Comparison of ENCODE assay signal across 14 cellular contexts in the genomic region with DNA sequence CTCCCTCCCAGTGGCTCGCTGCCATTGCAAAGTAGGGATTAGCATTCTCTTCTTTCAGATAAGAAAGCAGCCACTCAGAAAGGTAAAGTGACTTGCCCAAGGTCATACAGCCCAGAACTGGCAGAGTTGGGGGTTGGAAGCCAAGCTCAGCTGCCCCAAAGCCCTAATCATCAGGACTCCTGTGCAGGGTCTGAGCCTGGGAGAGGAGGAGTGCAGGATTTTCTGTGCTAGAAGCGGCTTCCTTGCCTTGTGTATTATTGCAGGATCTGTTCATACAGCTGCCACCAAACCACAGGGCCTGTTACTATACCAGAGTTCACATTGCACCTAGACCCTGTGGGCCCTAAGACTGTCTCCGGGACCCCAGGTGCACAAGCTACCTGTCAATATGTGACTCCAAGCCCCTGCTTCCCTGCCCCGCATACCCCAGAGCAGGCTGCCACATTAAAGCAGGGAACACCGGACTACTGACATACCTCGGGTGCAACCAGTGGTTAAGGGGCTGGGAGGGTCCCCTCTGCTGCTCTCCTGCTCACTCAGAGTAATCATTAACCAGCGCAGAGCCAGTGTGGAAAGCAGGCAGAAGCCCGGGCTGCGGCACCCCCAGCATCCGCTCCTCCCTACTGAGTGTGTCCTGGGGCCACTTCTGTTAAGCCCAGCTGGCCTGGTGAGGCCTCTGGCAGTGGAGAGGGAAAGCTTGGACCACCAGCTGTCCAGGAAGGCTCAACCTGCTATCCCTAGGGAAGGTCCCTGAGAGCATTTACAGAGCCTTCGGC. TPM values are rescaled to one million over a fixed set of nuclear protein-coding genes. Genes with fewer than 3 reads are reported as not detected.
DNase-seq lines count a peak whose midpoint lies in the region; TF ChIP-seq lines count a peak whose summit lies in the region.
"Had no signal": no experiment of that assay in that cellular context is flagged by ENCODE, and none has a peak within 500 bp of the region (broad histone marks: within the 10 kb centered on the region; RNA-seq: fewer than 3 reads in every experiment).

No MANE protein-coding gene starts in this region.

- TF ChIP-seq CTCF in osteocyte (IDR thresholded peaks at IDR 0.05) (no peak), uterus (IDR thresholded peaks at IDR 0.05) (no peak)

- H3K27ac ChIP-seq in uterus = peak overlapping the region; percentile 93
- H3K27ac ChIP-seq: 22Rv1 had no signal

- H3K27me3 Mint-ChIP-seq in osteocyte (ENCODE audit: unreplicated experiment) = no peaks in the 10 kb centered on the region
- H3K27me3 Mint-ChIP-seq: T-helper 17 cell had no signal

- DNase-seq in NCI-H82 (lab: John Stamatoyannopoulos, UW) = peak; percentile 44
- no peak for DNase-seq in NCI-H82 treated with DMSO at 0.1 percent for 48 hours (lab: John Stamatoyannopoulos, UW; ENCODE audit: unreplicated experiment)
- DNase-seq in glomerular visceral epithelial cell (ENCODE audit: extremely low spot score) = peak; percentile 97
- DNase-seq in osteocyte (ENCODE audit: extremely low spot score, unreplicated experiment) = no peak
- no peak for DNase-seq in uterus
- DNase-seq in activated T-cell treated with anti-CD3 and anti-CD28 coated beads for 4 hours = no peak
- no peak for DNase-seq in COR-L47 (lab: John Stamatoyannopoulos, UW)
- no peak for DNase-seq in midbrain (lab: John Stamatoyannopoulos, UW)
- DNase-seq: amygdala, NCI-H748 treated with DMSO at 0.1 percent for 48 hours, T-helper 17 cell had no signal

- intact Hi-C loops in uterus (cut with DNase I; ENCODE audit: low total_unique reads) = no loop called here

- TF ChIP-seq POLR2A in uterus (IDR thresholded peaks at IDR 0.05) = no peak

- H3K4me1 ChIP-seq in uterus = peaks cover 12 to 60% of the 10 kb centered on the region in 2 donors

- H3K36me3 ChIP-seq in uterus = no peaks in the 10 kb centered on the region

- no peaks in the 10 kb centered on the region for H3K9me3 ChIP-seq in uterus

- H3K27me3 ChIP-seq in uterus = no peaks in the 10 kb centered on the region

- no peak overlapping the region for H3K4me3 Mint-ChIP-seq in osteocyte (ENCODE audit: unreplicated experiment)
- H3K4me3 Mint-ChIP-seq: T-helper 17 cell had no signal

- peaks cover 55% of the 10 kb centered on the region for H3K4me1 Mint-ChIP-seq in osteocyte (ENCODE audit: unreplicated experiment)

- no peaks in the 10 kb centered on the region for H3K9me3 Mint-ChIP-seq in osteocyte (ENCODE audit: unreplicated experiment)

- peaks cover 5% of the 10 kb centered on the region for H3K36me3 Mint-ChIP-seq in osteocyte (ENCODE audit: unreplicated experiment)

- peak overlapping the region; percentile 86 for H3K27ac Mint-ChIP-seq in osteocyte (ENCODE audit: unreplicated experiment)
- H3K27ac Mint-ChIP-seq: T-helper 17 cell had no signal

- no peak overlapping the region for H3K4me3 ChIP-seq in uterus

RNA-seq across cellular contexts. Expression of gene HSPG2, which starts 15.8 kb away (rescaled TPM):
- total RNA-seq in osteocyte (197 and 230 TPM in 2 replicates), uterus (100 to 1,000 TPM in 3 of 4 donors, 10 to 100 TPM in 1; 96.8 to 677 (median 290) TPM)

RNA-seq across cellular contexts. Expression of gene CELA3B, which starts 55.5 kb away (rescaled TPM):
- total RNA-seq in osteocyte = not detected in 2 replicates
- under 1 TPM in 1 of 4 donors, not detected in 3; 0.35 TPM for total RNA-seq in uterus
- total RNA-seq: Daoy, liver, T-helper 17 cell had no signal

Comparison
In these comparisons a context has a peak if more than half of its experiments do, and no peak if none do; other contexts are left out.
1. DNase-seq: peak in NCI-H82 (single experiment) and glomerular visceral epithelial cell (single experiment); none in NCI-H82 treated with DMSO at 0.1 percent for 48 hours (single experiment), osteocyte (single experiment), uterus (0 of 2), activated T-cell treated with anti-CD3 and anti-CD28 coated beads for 4 hours (single experiment), COR-L47 (single experiment) and midbrain (single experiment).